ENCODE assay signal across 8 cellular contexts in the genomic region with DNA sequence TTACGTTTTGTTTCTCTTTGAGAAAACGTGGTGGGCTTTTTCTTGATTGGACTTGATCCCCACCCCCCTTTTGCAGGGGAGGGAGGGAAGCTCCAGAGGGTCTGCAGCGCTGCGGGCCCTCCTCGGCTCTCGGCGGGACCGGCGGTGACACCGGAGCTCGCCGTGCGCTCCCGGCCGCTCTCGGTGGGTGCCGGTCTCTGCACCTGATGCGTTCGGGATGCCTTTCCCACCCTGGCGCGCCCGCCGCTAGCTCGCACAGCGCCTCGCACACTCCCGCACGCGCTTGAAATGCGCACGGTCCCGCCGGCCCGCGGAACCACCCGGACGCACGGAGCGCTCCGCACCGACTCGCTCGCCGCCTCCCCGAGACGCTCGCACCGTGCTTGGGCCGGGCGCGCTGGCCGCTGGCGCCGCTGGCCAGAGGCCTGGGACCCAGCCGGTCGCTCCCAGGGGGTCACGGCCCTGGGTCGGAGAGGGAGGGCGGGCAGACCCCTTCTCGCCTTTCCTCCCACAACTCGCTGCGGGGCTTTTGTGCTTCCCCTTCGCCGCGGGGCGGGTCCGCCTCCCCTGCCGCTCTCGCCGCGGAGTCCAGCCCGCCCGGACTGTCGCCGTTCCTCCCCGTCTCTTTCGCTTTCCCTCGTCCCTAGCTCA. TPM values are rescaled to one million over a fixed set of nuclear protein-coding genes. Genes with fewer than 3 reads are reported as not detected.
DNase-seq lines count a peak whose midpoint lies in the region; ATAC-seq and TF ChIP-seq lines count a peak whose summit lies in the region.

No MANE protein-coding gene starts in this region.

- CTCF ChIA-PET in AG04450 (lab: Charles Lee) = interaction anchor here (2.5 kb wide), 1 partner anchor 201 kb away, joined by 11 read pairs; no protein-coding TSS in a partner anchor

- peaks cover 12% of the 10 kb centered on the region for H3K4me1 Mint-ChIP-seq in activated naive CD8-positive, alpha-beta T cell treated with anti-CD3 and anti-CD28 coated beads, Interleukin-2, amount 10 ng/mL, durations not matched to agents 7 days and 5 days

- no peaks in the 10 kb centered on the region; the same call in 1 of the 2 replicates for H3K9me3 ChIP-seq in AG04450 (ENCODE audit: control insufficient read depth, insufficient read depth, low read length)
- no peaks in the 10 kb centered on the region for H3K9me3 ChIP-seq in left ventricle myocardium inferior (replicated peaks)
- H3K9me3 ChIP-seq in psoas muscle = no peaks in the 10 kb centered on the region

- peaks cover 54% of the 10 kb centered on the region for H3K27me3 Mint-ChIP-seq in activated naive CD8-positive, alpha-beta T cell treated with anti-CD3 and anti-CD28 coated beads, Interleukin-2, amount 10 ng/mL, durations not matched to agents 7 days and 5 days

- DNase-seq in AG04450 (ENCODE audit: low read depth, low spot score) (no peak), HL-60 (ENCODE audit: low read depth in 1 of 2, low spot score in 1 of 2) (peak; percentile 35 to 44), left ventricle myocardium inferior (peak; percentile 57), psoas muscle (peak; percentile 48 to 75), HT-29 (ENCODE audit: low spot score) (no peak), NCI-H1048 (lab: John Stamatoyannopoulos, UW) (no peak)
- DNase-seq in activated naive CD8-positive, alpha-beta T cell treated with anti-CD3 and anti-CD28 coated beads, Interleukin-2, amount 10 ng/mL, durations not matched to agents 7 days and 5 days = peak; percentile 68

- WGBS in psoas muscle, 3 donors = 0 to 1% (median 0%) methylated on average over 55 to 78 of the region's 78 CpGs

- POLR2A ChIA-PET in AG04450 (lab: Yijun Ruan, JAX) = no interaction called here
- POLR2A ChIA-PET in activated naive CD8-positive, alpha-beta T cell treated with anti-CD3 and anti-CD28 coated beads, Interleukin-2, amount 10 ng/mL, durations not matched to agents 7 days and 5 days (lab: Charles Lee) = interaction anchor here (1.0 to 2.7 kb wide), 10 partner anchors 9 to 200 kb away, joined by 3 to 33 read pairs (median 4); no protein-coding TSS in a partner anchor

- intact Hi-C loops in left ventricle myocardium inferior (cut with micrococcal nuclease) (no loop called here), psoas muscle (cut with DNase I) (loop anchor here (2.0 to 5.0 kb wide), 3 partner anchors 38 to 112 kb away; no protein-coding TSS in a partner anchor)

- TF ChIP-seq CTCF in AG04450 (IDR thresholded peaks at IDR 0.05; ENCODE audit: low read depth, low read length) (no peak), HL-60 (IDR thresholded peaks at IDR 0.05; ENCODE audit: insufficient read depth, low read length) (no peak), left ventricle myocardium inferior (IDR thresholded peaks at IDR 0.05; ENCODE audit: borderline replicate concordance) (no peak), psoas muscle (IDR thresholded peaks at IDR 0.05) (no peak)

- no peaks in the 10 kb centered on the region for H3K9me3 Mint-ChIP-seq in activated naive CD8-positive, alpha-beta T cell treated with anti-CD3 and anti-CD28 coated beads, Interleukin-2, amount 10 ng/mL, durations not matched to agents 7 days and 5 days

- H3K27ac ChIP-seq in AG04450 (ENCODE audit: low read depth, low read length) = no peak overlapping the region
- H3K27ac ChIP-seq in HL-60 (replicated peaks) = peak overlapping the region; percentile 88
- H3K27ac ChIP-seq in left ventricle myocardium inferior (replicated peaks) = peak overlapping the region; percentile 100
- H3K27ac ChIP-seq in psoas muscle = peak overlapping the region; percentile 99

- H3K27ac Mint-ChIP-seq in activated naive CD8-positive, alpha-beta T cell treated with anti-CD3 and anti-CD28 coated beads, Interleukin-2, amount 10 ng/mL, durations not matched to agents 7 days and 5 days = peak overlapping the region; percentile 54

- H3K4me1 ChIP-seq in left ventricle myocardium inferior = peaks cover 92% of the 10 kb centered on the region
- peaks cover 62% of the 10 kb centered on the region for H3K4me1 ChIP-seq in psoas muscle

- H3K36me3 Mint-ChIP-seq in activated naive CD8-positive, alpha-beta T cell treated with anti-CD3 and anti-CD28 coated beads, Interleukin-2, amount 10 ng/mL, durations not matched to agents 7 days and 5 days = no peaks in the 10 kb centered on the region

- ATAC-seq in activated naive CD8-positive, alpha-beta T cell treated with anti-CD3 and anti-CD28 coated beads, Interleukin-2, amount 10 ng/mL, durations not matched to agents 7 days and 5 days (ENCODE audit: low read depth) = peak; percentile 41
- peak in 3 of 4 donors; percentile 1 to 42 (median 3) for ATAC-seq in psoas muscle
- ATAC-seq in HG03159 (IDR thresholded peaks at IDR 0.05; ENCODE audit: unreplicated experiment) = no peak

- peaks cover 40% of the 10 kb centered on the region for H3K36me3 ChIP-seq in left ventricle myocardium inferior
- peaks cover 8 to 19% of the 10 kb centered on the region in 2 donors for H3K36me3 ChIP-seq in psoas muscle (ENCODE audit: insufficient read depth in 1 of 2, low read depth in 1 of 2)

- H3K4me3 ChIP-seq in AG04450 (ENCODE audit: low read depth, low read length) = peak overlapping the region; percentile 56
- peak overlapping the region; percentile 73 for H3K4me3 ChIP-seq in HL-60 (replicated peaks; ENCODE audit: insufficient read depth, low read length)
- H3K4me3 ChIP-seq in left ventricle myocardium inferior = peak overlapping the region; percentile 100
- H3K4me3 ChIP-seq in psoas muscle = peak overlapping the region; percentile 97

- H3K27me3 ChIP-seq in AG04450 (ENCODE audit: control insufficient read depth, insufficient read depth, low read length) (peaks cover 53% of the 10 kb centered on the region), HL-60 (ENCODE audit: insufficient read depth, poor library complexity, severe bottlenecking) (no peaks in the 10 kb centered on the region), left ventricle myocardium inferior (ENCODE audit: low read depth) (no peaks in the 10 kb centered on the region), psoas muscle (ENCODE audit: insufficient read depth in 3 of 3, low read length in 2 of 3) (no peaks in the 10 kb centered on the region)

- H3K4me3 Mint-ChIP-seq in activated naive CD8-positive, alpha-beta T cell treated with anti-CD3 and anti-CD28 coated beads, Interleukin-2, amount 10 ng/mL, durations not matched to agents 7 days and 5 days = peak overlapping the region; percentile 91

RNA-seq across cellular contexts. Expression of a gene that starts 1.0 kb away (rescaled TPM):
- not detected in 2 replicates for polyA plus RNA-seq in AG04450 (2011; rRNA removed)
- not detected in 2 replicates for polyA minus RNA-seq in AG04450 (2011; rRNA and poly(A)+ RNA removed)
- 10 to 100 TPM; 13.1 to 14.6 TPM for total RNA-seq in activated naive CD8-positive, alpha-beta T cell treated with anti-CD3 and anti-CD28 coated beads, Interleukin-2, amount 10 ng/mL, durations not matched to agents 7 days and 5 days
- 64.5 TPM for total RNA-seq in left ventricle myocardium inferior
- 100 to 1,000 TPM in 3 of 4 donors, 10 to 100 TPM in 1; 11.7 to 299 (median 183) TPM for total RNA-seq in psoas muscle
- 10 to 100 TPM; 12.0 to 89.8 (median 45.2) TPM for polyA plus RNA-seq in psoas muscle
- total RNA-seq in HT-29 (2014; rRNA removed; shearing (Covaris generic)) = not detected in 2 replicates

Comparison
In these comparisons a context has a peak if more than half of its experiments do, and no peak if none do; other contexts are left out.
1. DNase-seq: peak in HL-60 (2 of 2), activated naive CD8-positive, alpha-beta T cell treated with anti-CD3 and anti-CD28 coated beads, Interleukin-2, amount 10 ng/mL, durations not matched to agents 7 days and 5 days (single experiment), left ventricle myocardium inferior (single experiment) and psoas muscle (2 of 2); none in AG04450 (single experiment), HT-29 (single experiment) and NCI-H1048 (single experiment).
2. RNA of a gene that starts 1.0 kb away (total RNA-seq): 11.7 to 299 TPM in psoas muscle, 64.5 TPM in left ventricle myocardium inferior (single experiment) and 13.1 to 14.6 TPM in activated naive CD8-positive, alpha-beta T cell treated with anti-CD3 and anti-CD28 coated beads, Interleukin-2, amount 10 ng/mL, durations not matched to agents 7 days and 5 days; not detected in HT-29; every median in the first group is over 10 times any median in the second.
3. Peak in every context shown above with its lines, with median percentiles within 50 percentile points of each other: H3K4me3 ChIP-seq.